ENCODE assay signal across 9 cellular contexts in genomic region chr2:197454923-197455322, GRCh38. TPM values are rescaled to one million over a fixed set of nuclear protein-coding genes. Genes with fewer than 3 reads are reported as not detected.
DNase-seq lines count a peak whose midpoint lies in the region; ATAC-seq and TF ChIP-seq lines count a peak whose summit lies in the region.
"Had no signal": no experiment of that assay in that cellular context is flagged by ENCODE, and none has a peak within 500 bp of the region (broad histone marks: within the 10 kb centered on the region; RNA-seq: fewer than 3 reads in every experiment).

No MANE protein-coding gene starts in this region.

- H3K9ac ChIP-seq in BLaER1 (peak overlapping the region; percentile 89; the same call in 1 of the 2 replicates), Loucy (ENCODE audit: low read depth, low read length, poor library complexity, severe bottlenecking) (peak overlapping the region; percentile 82)

- H3K27ac Mint-ChIP-seq in dendritic cell treated with granulocyte-macrophage colony-stimulating factor and Interleukin-4, amounts not matched to agents 40 ng/mL and 50 ng/mL, for 4 days: no peak overlapping the region
- peak overlapping the region; percentile 100 for H3K27ac Mint-ChIP-seq in nephron progenitor cell

- H3K27ac ChIP-seq in BLaER1: no peak overlapping the region

- H3K36me3 Mint-ChIP-seq in dendritic cell treated with granulocyte-macrophage colony-stimulating factor and Interleukin-4, amounts not matched to agents 40 ng/mL and 50 ng/mL, for 4 days (ENCODE audit: low read depth): peaks cover 38% of the 10 kb centered on the region
- no peaks in the 10 kb centered on the region for H3K36me3 Mint-ChIP-seq in nephron progenitor cell (ENCODE audit: low read depth)

- no peak for ATAC-seq in sciatic nerve

- DNase-seq in nephron progenitor cell (no peak), NCI-H187 treated with DMSO at 0.1 percent for 48 hours (lab: John Stamatoyannopoulos, UW) (no peak), sciatic nerve (ENCODE audit: low spot score) (no peak), C1 segment of cervical spinal cord (lab: John Stamatoyannopoulos, UW) (no peak)
- DNase-seq in stimulated activated CD4-positive, alpha-beta T cell treated with anti-CD3 and anti-CD28 coated beads, Interleukin-1b, Interleukin-23, amount 100 ng/mL, for 48 hours: no peak
- DNase-seq: NK-92 treated with Interleukin-12 subunit alpha and Interleukin-12 subunit beta, amount 100 ng/mL, for 24 hours had no signal

- H3K4me1 Mint-ChIP-seq in dendritic cell treated with granulocyte-macrophage colony-stimulating factor and Interleukin-4, amounts not matched to agents 40 ng/mL and 50 ng/mL, for 4 days (ENCODE audit: low read depth): peaks cover 43% of the 10 kb centered on the region
- H3K4me1 Mint-ChIP-seq in nephron progenitor cell: peaks cover 25% of the 10 kb centered on the region

- H3K9me3 Mint-ChIP-seq in dendritic cell treated with granulocyte-macrophage colony-stimulating factor and Interleukin-4, amounts not matched to agents 40 ng/mL and 50 ng/mL, for 4 days: no peaks in the 10 kb centered on the region
- no peaks in the 10 kb centered on the region for H3K9me3 Mint-ChIP-seq in nephron progenitor cell

- no peaks in the 10 kb centered on the region for H3K9me2 ChIP-seq in Loucy (replicated peaks; ENCODE audit: low read depth, low read length)

- peaks cover 20% of the 10 kb centered on the region for H3K4me1 ChIP-seq in BLaER1
- H3K4me1 ChIP-seq in Loucy (ENCODE audit: insufficient read depth, low read length, poor library complexity, severe bottlenecking): peaks cover 32% of the 10 kb centered on the region

- intact Hi-C loops in dendritic cell treated with granulocyte-macrophage colony-stimulating factor and Interleukin-4, amounts not matched to agents 40 ng/mL and 50 ng/mL, for 4 days (cut with micrococcal nuclease): loop anchor here (5.0 to 10.0 kb wide), 2 partner anchors 33 to 250 kb away; partner anchors contain the start of gene MARS2
- intact Hi-C loops in sciatic nerve (cut with DNase I): no loop called here

- no peak for TF ChIP-seq CTCF in Loucy (conservative IDR thresholded peaks at IDR 0.05; ENCODE audit: low read length)
- TF ChIP-seq CTCF in nephron progenitor cell (IDR thresholded peaks at IDR 0.05): no peak

- H3K36me3 ChIP-seq in BLaER1 (peaks cover 15% of the 10 kb centered on the region), Loucy (ENCODE audit: insufficient read depth, low read length) (peaks cover 2% of the 10 kb centered on the region; the same call in 1 of the 2 replicates)

- peaks cover 59% of the 10 kb centered on the region for H3K79me2 ChIP-seq in Loucy (ENCODE audit: insufficient read depth, low read length)

- H2AFZ ChIP-seq in Loucy (ENCODE audit: low read length): no peak overlapping the region

- H3K4me3 ChIP-seq in BLaER1 (peak overlapping the region; percentile 85), Loucy (ENCODE audit: low read length, poor library complexity, severe bottlenecking) (peak overlapping the region; percentile 88)

- H3K27me3 ChIP-seq in BLaER1: no peaks in the 10 kb centered on the region
- H3K27me3 ChIP-seq in Loucy (ENCODE audit: insufficient read depth, low read length, poor library complexity, severe bottlenecking): no peaks in the 10 kb centered on the region

- 0 out of 2 replicates have a peak, but pooled peaks cover 8% of the 10 kb centered on the region for H3K9me3 ChIP-seq in BLaER1
- H3K9me3 ChIP-seq in Loucy (ENCODE audit: insufficient read depth, low read depth, low read length): no peaks in the 10 kb centered on the region

- H3K4me2 ChIP-seq in BLaER1 (peak overlapping the region; percentile 86), Loucy (ENCODE audit: low read depth, low read length, poor library complexity, severe bottlenecking) (peak overlapping the region; percentile 91)

- H3K27me3 Mint-ChIP-seq in dendritic cell treated with granulocyte-macrophage colony-stimulating factor and Interleukin-4, amounts not matched to agents 40 ng/mL and 50 ng/mL, for 4 days: no peaks in the 10 kb centered on the region
- H3K27me3 Mint-ChIP-seq in nephron progenitor cell (ENCODE audit: low read depth, poor library complexity): no peaks in the 10 kb centered on the region

- peak overlapping the region; percentile 20 for H3K4me3 Mint-ChIP-seq in dendritic cell treated with granulocyte-macrophage colony-stimulating factor and Interleukin-4, amounts not matched to agents 40 ng/mL and 50 ng/mL, for 4 days
- peak overlapping the region; percentile 97 for H3K4me3 Mint-ChIP-seq in nephron progenitor cell

- peaks cover 9% of the 10 kb centered on the region; the same call in 1 of the 2 replicates for H3F3A ChIP-seq in Loucy (ENCODE audit: low read depth)

- H4K20me1 ChIP-seq in BLaER1: peaks cover 58% of the 10 kb centered on the region
- peaks cover 33% of the 10 kb centered on the region for H4K20me1 ChIP-seq in Loucy (ENCODE audit: insufficient read depth, low read length, poor library complexity, severe bottlenecking)

RNA-seq across cellular contexts. Expression of gene COQ10B, which starts 1.6 kb away (rescaled TPM):
- 19.1 TPM for total RNA-seq in sciatic nerve

RNA-seq across cellular contexts. Expression of gene SF3B1, which starts 20.1 kb away (rescaled TPM):
- 330 TPM for total RNA-seq in sciatic nerve

RNA-seq across cellular contexts. Expression of gene HSPD1, which starts 44.7 kb away (rescaled TPM):
- 136 TPM for total RNA-seq in sciatic nerve

RNA-seq across cellular contexts. Expression of gene HSPE1, which starts 45.3 kb away (rescaled TPM):
- 60.4 TPM for total RNA-seq in sciatic nerve
